ENCODE assay signal across 21 cellular contexts in the genomic region with DNA sequence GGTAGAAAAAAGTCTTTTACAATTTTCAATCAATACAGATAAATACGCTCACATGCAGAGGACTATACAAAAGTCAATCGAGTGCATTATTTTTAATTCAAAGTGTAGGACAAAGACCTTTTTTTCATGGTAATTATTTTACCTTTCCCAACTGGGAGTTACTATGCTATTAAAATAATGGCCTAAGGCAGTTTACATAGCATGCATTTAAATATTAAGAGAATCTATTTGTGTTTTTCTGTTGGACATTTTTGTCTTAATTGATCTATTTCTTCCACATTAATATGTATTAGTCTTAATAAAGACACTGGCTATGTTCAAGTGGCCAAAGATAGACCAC.
DNase-seq lines count a peak whose midpoint lies in the region; ATAC-seq lines count a peak whose summit lies in the region.
"Had no signal": no experiment of that assay in that cellular context is flagged by ENCODE, and none has a peak within 500 bp of the region (broad histone marks: within the 10 kb centered on the region; RNA-seq: fewer than 3 reads in every experiment).

No MANE protein-coding gene starts in this region.

- peaks cover 35% of the 10 kb centered on the region for H3K4me1 Mint-ChIP-seq in stimulated activated naive CD8-positive, alpha-beta T cell treated with anti-CD3 and anti-CD28 coated beads, Interleukin-15, Interleukin-2, amounts not matched to agents 100 ng/mL and 50 ng/mL, for 24 hours (ENCODE audit: low read depth)
- H3K4me1 Mint-ChIP-seq in activated naive CD8-positive, alpha-beta T cell treated with anti-CD3 and anti-CD28 coated beads for 36 hours, result peaks cover 32% of the 10 kb centered on the region
- H3K4me1 Mint-ChIP-seq: CD8-positive, alpha-beta memory T cell had no signal

- peaks cover 8% of the 10 kb centered on the region for H3K27me3 Mint-ChIP-seq in stimulated activated naive CD8-positive, alpha-beta T cell treated with anti-CD3 and anti-CD28 coated beads, Interleukin-15, Interleukin-2, amounts not matched to agents 100 ng/mL and 50 ng/mL, for 24 hours
- H3K27me3 Mint-ChIP-seq in activated naive CD8-positive, alpha-beta T cell treated with anti-CD3 and anti-CD28 coated beads for 36 hours, result no peaks in the 10 kb centered on the region
- H3K27me3 Mint-ChIP-seq: CD4-positive, alpha-beta T cell had no signal

- DNase-seq in stimulated activated naive CD8-positive, alpha-beta T cell treated with anti-CD3 and anti-CD28 coated beads, Interleukin-15, Interleukin-2, amounts not matched to agents 100 U/mL and 50 U/mL, for 24 hours, result no peak
- DNase-seq in NCI-H69 (lab: John Stamatoyannopoulos, UW), result peak; percentile 18
- DNase-seq in activated naive CD8-positive, alpha-beta T cell treated with anti-CD3 and anti-CD28 coated beads for 36 hours, result no peak
- DNase-seq in SW480 (ENCODE audit: low spot score), result no peak
- DNase-seq in NCI-H526 (lab: John Stamatoyannopoulos, UW), result no peak
- DNase-seq: 8988T; ACHN; AML-193; BE2C; CD4-positive, alpha-beta T cell; CD8-positive, alpha-beta memory T cell; DMS 273 treated with DMSO at 0.1 percent for 48 hours; DMS79; EL; GDM1; GOT3 had no signal

- H3K36me3 Mint-ChIP-seq in stimulated activated naive CD8-positive, alpha-beta T cell treated with anti-CD3 and anti-CD28 coated beads, Interleukin-15, Interleukin-2, amounts not matched to agents 100 ng/mL and 50 ng/mL, for 24 hours (ENCODE audit: low read depth), result peaks cover 8% of the 10 kb centered on the region
- H3K36me3 Mint-ChIP-seq in activated naive CD8-positive, alpha-beta T cell treated with anti-CD3 and anti-CD28 coated beads for 36 hours, result peaks cover 8% of the 10 kb centered on the region
- H3K36me3 Mint-ChIP-seq: CD14-positive monocyte had no signal

- H3K27ac Mint-ChIP-seq in stimulated activated naive CD8-positive, alpha-beta T cell treated with anti-CD3 and anti-CD28 coated beads, Interleukin-15, Interleukin-2, amounts not matched to agents 100 ng/mL and 50 ng/mL, for 24 hours, result peak overlapping the region; percentile 50
- H3K27ac Mint-ChIP-seq in activated naive CD8-positive, alpha-beta T cell treated with anti-CD3 and anti-CD28 coated beads for 36 hours, result peak overlapping the region; percentile 80
- H3K27ac Mint-ChIP-seq: CD14-positive monocyte; CD8-positive, alpha-beta memory T cell had no signal

- no peak for ATAC-seq in stimulated activated naive CD8-positive, alpha-beta T cell treated with anti-CD3 and anti-CD28 coated beads, Interleukin-15, Interleukin-2, amounts not matched to agents 100 U/mL and 50 U/mL, for 24 hours
- no peak for ATAC-seq in HG03025 (IDR thresholded peaks at IDR 0.05; ENCODE audit: low FRiP score, unreplicated experiment)
- ATAC-seq: A549, GM12878 had no signal

- no peak overlapping the region for H3K4me3 Mint-ChIP-seq in stimulated activated naive CD8-positive, alpha-beta T cell treated with anti-CD3 and anti-CD28 coated beads, Interleukin-15, Interleukin-2, amounts not matched to agents 100 ng/mL and 50 ng/mL, for 24 hours
- H3K4me3 Mint-ChIP-seq in activated naive CD8-positive, alpha-beta T cell treated with anti-CD3 and anti-CD28 coated beads for 36 hours, result no peak overlapping the region
- H3K4me3 Mint-ChIP-seq: CD14-positive monocyte; CD4-positive, alpha-beta T cell; CD8-positive, alpha-beta memory T cell had no signal

- H3K9me3 Mint-ChIP-seq in stimulated activated naive CD8-positive, alpha-beta T cell treated with anti-CD3 and anti-CD28 coated beads, Interleukin-15, Interleukin-2, amounts not matched to agents 100 ng/mL and 50 ng/mL, for 24 hours, result peaks cover 10% of the 10 kb centered on the region
- H3K9me3 Mint-ChIP-seq in activated naive CD8-positive, alpha-beta T cell treated with anti-CD3 and anti-CD28 coated beads for 36 hours, result peaks cover 5% of the 10 kb centered on the region
- H3K9me3 Mint-ChIP-seq: CD4-positive, alpha-beta T cell had no signal
